1 cellular context compared by ENCODE assay signal in genomic region chr12:112382866-112383265, GRCh38.
TF ChIP-seq lines count a peak whose summit lies in the region.

No MANE protein-coding gene starts in this region.

TF ChIP-seq in GM12878, 131 proteins besides CTCF, POLR2A, EP300 and RAD21:
- TF ChIP-seq DPF2 (IDR thresholded peaks at IDR 0.05) (no peak), TBL1XR1 (IDR thresholded peaks at IDR 0.05; ENCODE audit: low read depth, low read length) (no peak), ATF3 (IDR thresholded peaks at IDR 0.05; ENCODE audit: borderline replicate concordance, extremely low read depth, low read depth, low read length) (no peak), SIN3A (IDR thresholded peaks at IDR 0.05; ENCODE audit: low read depth, low read length) (no peak), JUNB (IDR thresholded peaks at IDR 0.05) (no peak), LARP7 (IDR thresholded peaks at IDR 0.05) (no peak), YY1 (IDR thresholded peaks at IDR 0.05; ENCODE audit: low read depth, low read length) (no peak), RAD51 (IDR thresholded peaks at IDR 0.05) (no peak), EZH2 (IDR thresholded peaks at IDR 0.05; ENCODE audit: borderline replicate concordance, control insufficient read depth, low read depth, low read length) (no peak), ZNF217 (IDR thresholded peaks at IDR 0.05) (no peak), PKNOX1 (IDR thresholded peaks at IDR 0.05) (no peak), KAT2A (conservative IDR thresholded peaks at IDR 0.05; ENCODE audit: control insufficient read depth, low read depth, low read length) (no peak), RBBP5 (conservative IDR thresholded peaks at IDR 0.05) (no peak)
- TF ChIP-seq, protein P1, sequence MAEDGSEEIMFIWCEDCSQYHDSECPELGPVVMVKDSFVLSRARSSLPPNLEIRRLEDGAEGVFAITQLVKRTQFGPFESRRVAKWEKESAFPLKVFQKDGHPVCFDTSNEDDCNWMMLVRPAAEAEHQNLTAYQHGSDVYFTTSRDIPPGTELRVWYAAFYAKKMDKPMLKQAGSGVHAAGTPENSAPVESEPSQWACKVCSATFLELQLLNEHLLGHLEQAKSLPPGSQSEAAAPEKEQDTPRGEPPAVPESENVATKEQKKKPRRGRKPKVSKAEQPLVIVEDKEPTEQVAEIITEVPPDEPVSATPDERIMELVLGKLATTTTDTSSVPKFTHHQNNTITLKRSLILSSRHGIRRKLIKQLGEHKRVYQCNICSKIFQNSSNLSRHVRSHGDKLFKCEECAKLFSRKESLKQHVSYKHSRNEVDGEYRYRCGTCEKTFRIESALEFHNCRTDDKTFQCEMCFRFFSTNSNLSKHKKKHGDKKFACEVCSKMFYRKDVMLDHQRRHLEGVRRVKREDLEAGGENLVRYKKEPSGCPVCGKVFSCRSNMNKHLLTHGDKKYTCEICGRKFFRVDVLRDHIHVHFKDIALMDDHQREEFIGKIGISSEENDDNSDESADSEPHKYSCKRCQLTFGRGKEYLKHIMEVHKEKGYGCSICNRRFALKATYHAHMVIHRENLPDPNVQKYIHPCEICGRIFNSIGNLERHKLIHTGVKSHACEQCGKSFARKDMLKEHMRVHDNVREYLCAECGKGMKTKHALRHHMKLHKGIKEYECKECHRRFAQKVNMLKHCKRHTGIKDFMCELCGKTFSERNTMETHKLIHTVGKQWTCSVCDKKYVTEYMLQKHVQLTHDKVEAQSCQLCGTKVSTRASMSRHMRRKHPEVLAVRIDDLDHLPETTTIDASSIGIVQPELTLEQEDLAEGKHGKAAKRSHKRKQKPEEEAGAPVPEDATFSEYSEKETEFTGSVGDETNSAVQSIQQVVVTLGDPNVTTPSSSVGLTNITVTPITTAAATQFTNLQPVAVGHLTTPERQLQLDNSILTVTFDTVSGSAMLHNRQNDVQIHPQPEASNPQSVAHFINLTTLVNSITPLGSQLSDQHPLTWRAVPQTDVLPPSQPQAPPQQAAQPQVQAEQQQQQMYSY (CRISPR knock-in tag; IDR thresholded peaks at IDR 0.05), result no peak
TF ChIP-seq in GM12878: peak in this region for 0.
